In genomic region chr11:65301491-65302329, GRCh38 we compare ENCODE assay signal across 1 cellular context.
TF ChIP-seq lines count a peak whose summit lies in the region.

No MANE protein-coding gene starts in this region.

TF ChIP-seq in SK-N-SH, 30 proteins besides CTCF, POLR2A, EP300 and RAD21 (continued from another document):
- TF ChIP-seq FOXM1 (IDR thresholded peaks at IDR 0.05; ENCODE audit: low read depth): no peak
- no peak for TF ChIP-seq ELF1 (IDR thresholded peaks at IDR 0.05)
